Comparison of ENCODE assay signal across 31 cellular contexts in the genomic region with DNA sequence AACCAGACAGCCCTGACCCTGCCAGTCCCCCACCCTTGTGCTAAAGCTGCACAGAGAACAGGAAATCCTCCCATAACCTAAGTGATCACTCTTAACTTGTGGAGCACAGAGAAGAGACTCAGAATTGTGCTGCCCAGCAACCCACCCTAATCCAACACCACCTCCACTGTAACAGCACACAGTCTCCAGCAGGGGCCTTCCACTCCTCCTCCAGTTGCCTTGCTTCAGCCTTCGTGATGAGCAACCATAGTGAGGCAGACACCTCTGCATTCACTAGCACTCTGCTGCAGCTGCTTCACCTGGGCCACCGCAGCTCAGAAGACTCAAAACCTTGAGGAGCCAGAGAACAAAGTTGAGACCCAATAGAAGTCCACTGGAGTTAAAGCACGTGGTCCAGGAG. TPM values are rescaled to one million over a fixed set of nuclear protein-coding genes. Genes with fewer than 3 reads are reported as not detected.
"Had no signal": no experiment of that assay in that cellular context is flagged by ENCODE, and none has a peak within 500 bp of the region (broad histone marks: within the 10 kb centered on the region; RNA-seq: fewer than 3 reads in every experiment).

No MANE protein-coding gene starts in this region.

- H3K36me3 ChIP-seq: esophagus muscularis mucosa, gastrocnemius medialis, heart right ventricle, ovary, prostate gland, spleen, thoracic aorta, transverse colon had no signal

- FAIRE-seq: endometrium, kidney had no signal

- H3K4me3 Mint-ChIP-seq: naive thymus-derived CD4-positive, alpha-beta T cell; nephron progenitor cell; stimulated activated naive B cell treated with anti-CD40 and anti-IgM and Interleukin-4, amounts not matched to agents 10 μg/mL and 1 μg/mL and 100 μg/mL, for 72 hours; stimulated activated naive CD8-positive, alpha-beta T cell treated with anti-CD3 and anti-CD28 coated beads, Interleukin-15, amount 100 ng/mL, for 72 hours had no signal

- H3K27me3 ChIP-seq: esophagus muscularis mucosa, gastrocnemius medialis, heart right ventricle, ovary, spleen, transverse colon had no signal

- H3K27ac Mint-ChIP-seq: naive thymus-derived CD4-positive, alpha-beta T cell; nephron progenitor cell; stimulated activated naive B cell treated with anti-CD40 and anti-IgM and Interleukin-4, amounts not matched to agents 10 μg/mL and 1 μg/mL and 100 μg/mL, for 72 hours; stimulated activated naive CD8-positive, alpha-beta T cell treated with anti-CD3 and anti-CD28 coated beads, Interleukin-15, amount 100 ng/mL, for 72 hours had no signal

- DNase-seq: central memory CD4-positive, alpha-beta T cell; effector CD4-positive, alpha-beta T cell; gastrocnemius medialis; heart right ventricle; hypothalamus; kidney; left colon; left ventricle myocardium superior; naive thymus-derived CD4-positive, alpha-beta T cell; nephron progenitor cell; ovary; spleen; stimulated activated CD4-positive, alpha-beta T cell treated with anti-CD3 and anti-CD28 coated beads, Interleukin-15, amount 100 ng/mL, for 24 hours; stimulated activated CD4-positive, alpha-beta T cell treated with anti-CD3 and anti-CD28 coated beads, Interleukin-1b, Interleukin-23, amount 100 ng/mL, for 48 hours; stimulated activated CD4-positive, alpha-beta T cell treated with anti-CD3 and anti-CD28 coated beads, Interleukin-4, amount 100 ng/mL, for 24 hours; stimulated activated naive B cell treated with anti-CD40 and anti-IgM and Interleukin-4, amounts not matched to agents 10 μg/mL and 1 μg/mL and 100 μg/mL, for 72 hours; stimulated activated naive CD8-positive, alpha-beta T cell treated with anti-CD3 and anti-CD28 coated beads, Interleukin-15, amount 100 ng/mL, for 72 hours; substantia nigra; transverse colon had no signal

- H3K36me3 Mint-ChIP-seq: naive thymus-derived CD4-positive, alpha-beta T cell; stimulated activated naive B cell treated with anti-CD40 and anti-IgM and Interleukin-4, amounts not matched to agents 10 μg/mL and 1 μg/mL and 100 μg/mL, for 72 hours had no signal

- H3K4me1 Mint-ChIP-seq: naive thymus-derived CD4-positive, alpha-beta T cell; nephron progenitor cell; stimulated activated naive B cell treated with anti-CD40 and anti-IgM and Interleukin-4, amounts not matched to agents 10 μg/mL and 1 μg/mL and 100 μg/mL, for 72 hours; stimulated activated naive CD8-positive, alpha-beta T cell treated with anti-CD3 and anti-CD28 coated beads, Interleukin-15, amount 100 ng/mL, for 72 hours had no signal

- H3K4me1 ChIP-seq: esophagus muscularis mucosa, gastrocnemius medialis, heart right ventricle, prostate gland, spleen, transverse colon had no signal

- H3K9me3 Mint-ChIP-seq: nephron progenitor cell; stimulated activated naive CD8-positive, alpha-beta T cell treated with anti-CD3 and anti-CD28 coated beads, Interleukin-15, amount 100 ng/mL, for 72 hours had no signal

- ATAC-seq: gastrocnemius medialis; left colon; left ventricle myocardium superior; naive thymus-derived CD4-positive, alpha-beta T cell; sciatic nerve; stimulated activated naive CD8-positive, alpha-beta T cell treated with anti-CD3 and anti-CD28 coated beads, Interleukin-15, amount 100 ng/mL, for 72 hours had no signal

- H3K27ac ChIP-seq: coronary artery, esophagus muscularis mucosa, gastrocnemius medialis, heart right ventricle, ovary, prostate gland, spleen, thoracic aorta, transverse colon had no signal

- H3K4me3 ChIP-seq: coronary artery, esophagus muscularis mucosa, gastrocnemius medialis, heart right ventricle, ovary, prostate gland, spleen, thoracic aorta, transverse colon had no signal

- H3K27me3 Mint-ChIP-seq: stimulated activated naive B cell treated with anti-CD40 and anti-IgM and Interleukin-4, amounts not matched to agents 10 μg/mL and 1 μg/mL and 100 μg/mL, for 72 hours; stimulated activated naive CD8-positive, alpha-beta T cell treated with anti-CD3 and anti-CD28 coated beads, Interleukin-15, amount 100 ng/mL, for 72 hours had no signal

- H3K9me3 ChIP-seq: esophagus muscularis mucosa, gastrocnemius medialis, ovary, prostate gland, thoracic aorta, transverse colon had no signal

RNA-seq across cellular contexts. Expression of a gene that starts 7.9 kb away (rescaled TPM):
- total RNA-seq: chondrocyte; dermis microvascular lymphatic vessel endothelial cell; esophagus muscularis mucosa; fibroblast of villous mesenchyme; kidney; left colon; left ventricle myocardium superior; lung microvascular endothelial cell; mesenteric fat pad; mononuclear cell; naive thymus-derived CD4-positive, alpha-beta T cell; sciatic nerve; spleen; thoracic aorta; transverse colon had no signal
- polyA plus RNA-seq: naive thymus-derived CD4-positive, alpha-beta T cell; ovary had no signal
